9 cellular contexts compared by ENCODE assay signal in the genomic region with DNA sequence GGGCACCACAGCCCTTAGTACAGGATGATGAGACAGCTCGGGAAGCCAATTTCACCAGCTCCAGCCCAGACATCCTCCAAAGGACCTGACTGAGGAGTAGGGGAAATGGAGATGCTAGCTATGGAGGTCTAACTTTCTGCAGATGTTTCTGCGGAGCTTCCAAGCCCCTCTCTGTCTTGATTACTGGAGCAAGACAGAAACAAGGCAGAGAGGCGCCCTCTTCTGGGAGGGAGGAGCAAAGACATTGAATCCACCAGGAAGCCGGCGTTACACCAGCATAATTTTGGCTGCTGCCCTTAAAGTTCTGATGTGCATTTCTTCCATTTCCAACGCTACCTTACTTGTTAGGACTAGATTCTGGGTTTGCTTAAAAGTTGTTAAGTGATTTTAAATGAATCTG.
DNase-seq lines count a peak whose midpoint lies in the region; ATAC-seq and TF ChIP-seq lines count a peak whose summit lies in the region.
"Had no signal": no experiment of that assay in that cellular context is flagged by ENCODE, and none has a peak within 500 bp of the region (broad histone marks: within the 10 kb centered on the region; RNA-seq: fewer than 3 reads in every experiment).

No MANE protein-coding gene starts in this region.

- peaks cover 10% of the 10 kb centered on the region; the same call in 1 of the 2 replicates for H3K4me1 ChIP-seq in OCI-LY3 (ENCODE audit: low read length)
- no peaks in the 10 kb centered on the region for H3K4me1 ChIP-seq in effector memory CD4-positive, alpha-beta T cell (ENCODE audit: control insufficient read depth, insufficient read depth, low read length, poor library complexity, severe bottlenecking)

- ATAC-seq in GM21825 (IDR thresholded peaks at IDR 0.05; ENCODE audit: unreplicated experiment): no peak
- ATAC-seq in HG03460 (IDR thresholded peaks at IDR 0.05; ENCODE audit: unreplicated experiment): no peak

- H3K27me3 ChIP-seq in OCI-LY3 (ENCODE audit: low read depth, low read length): peaks cover 63% of the 10 kb centered on the region
- H3K27me3 ChIP-seq in effector memory CD4-positive, alpha-beta T cell (replicated peaks; ENCODE audit: control insufficient read depth, insufficient read depth, low read length, poor library complexity, severe bottlenecking): peaks cover 33% of the 10 kb centered on the region

- peak overlapping the region; percentile 93 for H2AFZ ChIP-seq in OCI-LY3 (ENCODE audit: low read depth, low read length)

- H3K79me2 ChIP-seq in OCI-LY3 (ENCODE audit: low read length): no peaks in the 10 kb centered on the region

- DNase-seq in AG20443 (ENCODE audit: low spot score) (peak; percentile 49), GM20000 (ENCODE audit: low spot score) (peak; percentile 63), fibroblast of the aortic adventitia (ENCODE audit: low read depth) (peak; percentile 13), NCI-H2171 (lab: John Stamatoyannopoulos, UW) (no peak)
- no peak for DNase-seq in effector memory CD4-positive, alpha-beta T cell
- DNase-seq: activated effector memory CD4-positive, alpha-beta T cell treated with Interleukin-2 at 50 U/mL for 16 hours had no signal

- TF ChIP-seq CTCF in GM20000 (IDR thresholded peaks at IDR 0.05; ENCODE audit: extremely low read depth, missing control alignments): peak; percentile 28
- peak; percentile 83 for TF ChIP-seq CTCF in OCI-LY3 (IDR thresholded peaks at IDR 0.05; ENCODE audit: low read depth, low read length)
- TF ChIP-seq CTCF in fibroblast of the aortic adventitia (IDR thresholded peaks at IDR 0.05; ENCODE audit: insufficient read depth, low read length): peak; percentile 55

- H4K20me1 ChIP-seq in OCI-LY3 (ENCODE audit: insufficient read depth, low read length): no peaks in the 10 kb centered on the region

- no peaks in the 10 kb centered on the region for H3K9me3 ChIP-seq in OCI-LY3 (ENCODE audit: insufficient read depth, low read length)
- H3K9me3 ChIP-seq in effector memory CD4-positive, alpha-beta T cell (ENCODE audit: control insufficient read depth, low read length): no peaks in the 10 kb centered on the region

- H3K4me2 ChIP-seq in OCI-LY3 (ENCODE audit: low read length): peak overlapping the region; percentile 90

- no peak overlapping the region for H3K9ac ChIP-seq in OCI-LY3 (ENCODE audit: low read length)

- H3K36me3 ChIP-seq in OCI-LY3 (replicated peaks; ENCODE audit: low read depth, low read length): no peaks in the 10 kb centered on the region
- H3K36me3 ChIP-seq in effector memory CD4-positive, alpha-beta T cell (ENCODE audit: control insufficient read depth, insufficient read depth, low read length): no peaks in the 10 kb centered on the region

- H3K27ac ChIP-seq in OCI-LY3 (ENCODE audit: low read length): no peak overlapping the region
- H3K27ac ChIP-seq in effector memory CD4-positive, alpha-beta T cell (ENCODE audit: insufficient read depth, low read length, poor library complexity, severe bottlenecking): no peak overlapping the region

- peak overlapping the region; percentile 75 for H3K4me3 ChIP-seq in OCI-LY3 (ENCODE audit: low read length)
- no peak overlapping the region for H3K4me3 ChIP-seq in fibroblast of the aortic adventitia (ENCODE audit: low read depth, low read length)
- no peak overlapping the region for H3K4me3 ChIP-seq in effector memory CD4-positive, alpha-beta T cell (ENCODE audit: insufficient read depth, low read depth, low read length, poor library complexity, severe bottlenecking)

Comparison
In these comparisons a context has a peak if more than half of its experiments do, and no peak if none do; other contexts are left out.
1. DNase-seq: peak in AG20443 (single experiment), GM20000 (single experiment) and fibroblast of the aortic adventitia (single experiment); none in NCI-H2171 (single experiment) and effector memory CD4-positive, alpha-beta T cell (0 of 3).
2. CTCF ChIP-seq: peak in every context shown above with its lines; median percentile 83 in OCI-LY3; 55 in fibroblast of the aortic adventitia; 28 in GM20000.